Comparison of ENCODE assay signal across 9 cellular contexts in the genomic region with DNA sequence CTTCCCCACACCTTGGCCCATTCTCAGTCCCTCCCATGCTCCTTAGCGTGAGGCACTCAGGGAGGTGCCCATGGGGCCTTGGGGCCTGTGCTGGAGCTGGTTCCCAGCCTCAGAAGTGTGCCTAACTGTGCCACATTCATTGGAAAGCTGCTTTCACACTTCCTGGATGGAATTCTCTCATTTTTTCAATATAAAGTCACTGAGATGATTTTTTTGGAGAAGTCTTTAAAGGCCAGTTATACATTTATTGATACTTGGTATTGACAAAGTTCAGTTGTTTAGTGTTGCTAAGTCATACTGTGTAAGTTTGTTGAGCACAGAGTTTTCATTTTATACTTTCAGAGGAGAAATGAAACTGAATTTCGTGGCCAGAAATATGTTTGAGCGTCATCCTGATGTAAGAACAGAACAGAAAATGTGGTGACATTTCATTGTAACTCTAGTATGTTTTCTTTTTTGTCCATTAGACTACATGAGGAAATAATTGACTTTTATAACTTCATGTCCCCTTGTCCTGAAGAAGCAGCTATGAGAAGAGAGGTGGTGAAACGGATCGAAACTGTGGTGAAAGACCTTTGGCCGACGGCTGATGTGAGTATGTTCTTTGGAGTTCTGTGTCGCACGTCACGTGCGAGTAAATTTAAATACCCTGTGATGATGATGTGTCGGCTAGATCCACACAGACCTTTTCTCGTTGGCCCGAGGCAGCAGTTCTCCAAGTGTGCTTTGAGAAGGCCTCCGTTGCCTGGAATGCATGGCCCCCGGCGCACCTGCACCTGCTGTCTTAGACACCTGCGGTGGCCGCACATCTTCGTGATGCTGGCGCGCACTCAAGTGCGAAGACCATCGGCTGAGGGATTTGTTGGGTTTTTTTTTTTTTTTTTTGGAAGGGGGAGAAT. TPM values are rescaled to one million over a fixed set of nuclear protein-coding genes. Genes with fewer than 3 reads are reported as not detected.
DNase-seq lines count a peak whose midpoint lies in the region; ATAC-seq, FAIRE-seq and TF ChIP-seq lines count a peak whose summit lies in the region.
"Had no signal": no experiment of that assay in that cellular context is flagged by ENCODE, and none has a peak within 500 bp of the region (broad histone marks: within the 10 kb centered on the region; RNA-seq: fewer than 3 reads in every experiment).

No MANE protein-coding gene starts in this region.

- no peaks in the 10 kb centered on the region for H3K27me3 Mint-ChIP-seq in activated naive CD4-positive, alpha-beta T cell treated with anti-CD3 and anti-CD28 coated beads, Interleukin-2, amount 50 U/mL, for 24 hours
- no peaks in the 10 kb centered on the region for H3K27me3 Mint-ChIP-seq in T-helper 2 cell treated with Interferon-gamma antibody and Interleukin-4, amounts not matched to agents 5 μg/mL and 100 μg/mL, for 36 hours (ENCODE audit: low read depth)
- H3K27me3 Mint-ChIP-seq in type B pancreatic cell: no peaks in the 10 kb centered on the region

- H3K27me3 ChIP-seq in WERI-Rb-1 (ENCODE audit: insufficient read depth, low read depth, severe bottlenecking): no peaks in the 10 kb centered on the region

- H3K36me3 ChIP-seq in WERI-Rb-1: peaks cover 72% of the 10 kb centered on the region

- no peak overlapping the region for H3K27ac ChIP-seq in WERI-Rb-1

- TF ChIP-seq CTCF in type B pancreatic cell (conservative IDR thresholded peaks at IDR 0.05): no peak
- TF ChIP-seq CTCF in WERI-Rb-1 (IDR thresholded peaks at IDR 0.05; ENCODE audit: low read depth, low read length): no peak

- peaks cover 7% of the 10 kb centered on the region for H3K36me3 Mint-ChIP-seq in activated naive CD4-positive, alpha-beta T cell treated with anti-CD3 and anti-CD28 coated beads, Interleukin-2, amount 50 U/mL, for 24 hours
- H3K36me3 Mint-ChIP-seq in T-helper 2 cell treated with Interferon-gamma antibody and Interleukin-4, amounts not matched to agents 5 μg/mL and 100 μg/mL, for 36 hours (ENCODE audit: low read depth): peaks cover 28% of the 10 kb centered on the region
- peaks cover 18% of the 10 kb centered on the region for H3K36me3 Mint-ChIP-seq in type B pancreatic cell

- H3K4me3 Mint-ChIP-seq in activated naive CD4-positive, alpha-beta T cell treated with anti-CD3 and anti-CD28 coated beads, Interleukin-2, amount 50 U/mL, for 24 hours: no peak overlapping the region
- peak overlapping the region; percentile 1 for H3K4me3 Mint-ChIP-seq in T-helper 2 cell treated with Interferon-gamma antibody and Interleukin-4, amounts not matched to agents 5 μg/mL and 100 μg/mL, for 36 hours
- H3K4me3 Mint-ChIP-seq in type B pancreatic cell: no peak overlapping the region

- no peak for DNase-seq in activated naive CD4-positive, alpha-beta T cell (lab: John Stamatoyannopoulos, UW)
- DNase-seq in T-helper 2 cell treated with Interferon-gamma antibody and Interleukin-4, amounts not matched to agents 5 μg/mL and 100 μg/mL, for 36 hours (ENCODE audit: low spot score): no peak
- DNase-seq in type B pancreatic cell (ENCODE audit: extremely low spot score, unreplicated experiment) (peak; percentile 48), SHP77 (lab: John Stamatoyannopoulos, UW) (no peak), WERI-Rb-1 (no peak), frontal cortex (ENCODE audit: low spot score in 2 of 2) (no peak)

- H3K9me3 ChIP-seq in WERI-Rb-1 (ENCODE audit: severe bottlenecking): no peaks in the 10 kb centered on the region

- H3K4me1 Mint-ChIP-seq in activated naive CD4-positive, alpha-beta T cell treated with anti-CD3 and anti-CD28 coated beads, Interleukin-2, amount 50 U/mL, for 24 hours: peaks cover 44% of the 10 kb centered on the region
- peaks cover 37% of the 10 kb centered on the region for H3K4me1 Mint-ChIP-seq in T-helper 2 cell treated with Interferon-gamma antibody and Interleukin-4, amounts not matched to agents 5 μg/mL and 100 μg/mL, for 36 hours (ENCODE audit: low read depth)
- peaks cover 16% of the 10 kb centered on the region for H3K4me1 Mint-ChIP-seq in type B pancreatic cell (ENCODE audit: unreplicated experiment)

- peak overlapping the region; percentile 46 for H3K27ac Mint-ChIP-seq in activated naive CD4-positive, alpha-beta T cell treated with anti-CD3 and anti-CD28 coated beads, Interleukin-2, amount 50 U/mL, for 24 hours
- H3K27ac Mint-ChIP-seq in T-helper 2 cell treated with Interferon-gamma antibody and Interleukin-4, amounts not matched to agents 5 μg/mL and 100 μg/mL, for 36 hours: peak overlapping the region; percentile 87
- no peak overlapping the region for H3K27ac Mint-ChIP-seq in type B pancreatic cell

- no peak for FAIRE-seq in frontal cortex (lab: Jason Lieb, UNC)
- FAIRE-seq: islet of Langerhans had no signal

- ATAC-seq in HG02852 (IDR thresholded peaks at IDR 0.05; ENCODE audit: unreplicated experiment): peak; percentile 84

- no peaks in the 10 kb centered on the region for H3K9me3 Mint-ChIP-seq in activated naive CD4-positive, alpha-beta T cell treated with anti-CD3 and anti-CD28 coated beads, Interleukin-2, amount 50 U/mL, for 24 hours
- no peaks in the 10 kb centered on the region for H3K9me3 Mint-ChIP-seq in T-helper 2 cell treated with Interferon-gamma antibody and Interleukin-4, amounts not matched to agents 5 μg/mL and 100 μg/mL, for 36 hours
- no peaks in the 10 kb centered on the region for H3K9me3 Mint-ChIP-seq in type B pancreatic cell

- H3K4me3 ChIP-seq in WERI-Rb-1 (ENCODE audit: low read depth, low read length): no peak overlapping the region

RNA-seq across cellular contexts. Expression of gene TENT4A, which starts 24.1 kb away (rescaled TPM):
- total RNA-seq in type B pancreatic cell (ENCODE audit: low replicate concordance) (21.7 and 34.1 TPM in 2 replicates), frontal cortex (11.0 TPM)
